ENCODE assay signal across 1 cellular context in genomic region chr1:26541816-26542711, GRCh38.
TF ChIP-seq lines count a peak whose summit lies in the region.

No MANE protein-coding gene starts in this region.

TF ChIP-seq in K562, 482 proteins besides CTCF, POLR2A, EP300 and RAD21 (continued from another document and continues in another):
- 0 out of 2 replicates have a peak, but pooled peaks have one; percentile 14 for TF ChIP-seq NR2C2 (CRISPR knock-in tag; IDR thresholded peaks at IDR 0.05)
- TF ChIP-seq NR2C2 (tag; IDR thresholded peaks at IDR 0.05) = 0 out of 2 replicates have a peak, but pooled peaks have one; percentile 36
- TF ChIP-seq JUND (IDR thresholded peaks at IDR 0.05; ENCODE audit: borderline replicate concordance, low read depth, low read length) = peak; percentile 46
- TF ChIP-seq JUND (tag; IDR thresholded peaks at IDR 0.05; ENCODE audit: borderline replicate concordance, low read depth, low read length) = peak; percentile 43; the same call in 1 of the 3 replicates
- peak; percentile 82 for TF ChIP-seq EGR1 (conservative IDR thresholded peaks at IDR 0.05)
- TF ChIP-seq ETV5 (CRISPR knock-in tag; IDR thresholded peaks at IDR 0.05; ENCODE audit: low read depth) = peak; percentile 83
- peak; percentile 79 to 93 for TF ChIP-seq ETV6 (IDR thresholded peaks at IDR 0.05; ENCODE audit: borderline replicate concordance in 1 of 2, low read depth in 2 of 2, low read length in 1 of 2)
- no peak for TF ChIP-seq ETV6 (CRISPR knock-in tag; IDR thresholded peaks at IDR 0.05; ENCODE audit: borderline replicate concordance)
- TF ChIP-seq E4F1 (CRISPR knock-in tag; IDR thresholded peaks at IDR 0.05; ENCODE audit: borderline replicate concordance) = no peak; the same call in 1 of the 2 replicates
- TF ChIP-seq ARID1B (IDR thresholded peaks at IDR 0.05) = peak; percentile 82
- TF ChIP-seq POLR2G (IDR thresholded peaks at IDR 0.05; ENCODE audit: low read depth, low read length) = peak; percentile 55
- TF ChIP-seq MCM7 (IDR thresholded peaks at IDR 0.05) = no peak
- TF ChIP-seq ZBTB12 (CRISPR knock-in tag; IDR thresholded peaks at IDR 0.05) = no peak
- 0 out of 4 replicates have a peak, but pooled peaks of 1 of the 2 experiments have one; percentile 21 for TF ChIP-seq TRIM24 (IDR thresholded peaks at IDR 0.05)
- TF ChIP-seq HCFC1 (IDR thresholded peaks at IDR 0.05; ENCODE audit: low read depth, low read length) = 0 out of 2 replicates have a peak, but pooled peaks have one; percentile 42
- no peak for TF ChIP-seq ELF4 (CRISPR knock-in tag; IDR thresholded peaks at IDR 0.05)
- no peak for TF ChIP-seq NFRKB (IDR thresholded peaks at IDR 0.05; ENCODE audit: low read depth)
- TF ChIP-seq ZNF76 (CRISPR knock-in tag; IDR thresholded peaks at IDR 0.05; ENCODE audit: borderline replicate concordance) = 0 out of 2 replicates have a peak, but pooled peaks have one; percentile 7
- no peak for TF ChIP-seq STAT5B (CRISPR knock-in tag; IDR thresholded peaks at IDR 0.05)
- 0 out of 2 replicates have a peak, but pooled peaks have one; percentile 45 for TF ChIP-seq KLF6 (CRISPR knock-in tag; IDR thresholded peaks at IDR 0.05; ENCODE audit: borderline replicate concordance)
- TF ChIP-seq CBX1 (IDR thresholded peaks at IDR 0.05; ENCODE audit: low read depth) = 0 out of 2 replicates have a peak, but pooled peaks have one; percentile 20
- TF ChIP-seq, protein P1, sequence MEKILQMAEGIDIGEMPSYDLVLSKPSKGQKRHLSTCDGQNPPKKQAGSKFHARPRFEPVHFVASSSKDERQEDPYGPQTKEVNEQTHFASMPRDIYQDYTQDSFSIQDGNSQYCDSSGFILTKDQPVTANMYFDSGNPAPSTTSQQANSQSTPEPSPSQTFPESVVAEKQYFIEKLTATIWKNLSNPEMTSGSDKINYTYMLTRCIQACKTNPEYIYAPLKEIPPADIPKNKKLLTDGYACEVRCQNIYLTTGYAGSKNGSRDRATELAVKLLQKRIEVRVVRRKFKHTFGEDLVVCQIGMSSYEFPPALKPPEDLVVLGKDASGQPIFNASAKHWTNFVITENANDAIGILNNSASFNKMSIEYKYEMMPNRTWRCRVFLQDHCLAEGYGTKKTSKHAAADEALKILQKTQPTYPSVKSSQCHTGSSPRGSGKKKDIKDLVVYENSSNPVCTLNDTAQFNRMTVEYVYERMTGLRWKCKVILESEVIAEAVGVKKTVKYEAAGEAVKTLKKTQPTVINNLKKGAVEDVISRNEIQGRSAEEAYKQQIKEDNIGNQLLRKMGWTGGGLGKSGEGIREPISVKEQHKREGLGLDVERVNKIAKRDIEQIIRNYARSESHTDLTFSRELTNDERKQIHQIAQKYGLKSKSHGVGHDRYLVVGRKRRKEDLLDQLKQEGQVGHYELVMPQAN (IDR thresholded peaks at IDR 0.05; ENCODE audit: borderline replicate concordance) = no peak
- TF ChIP-seq LEF1 (IDR thresholded peaks at IDR 0.05) = 0 out of 2 replicates have a peak, but pooled peaks have one; percentile 51
- peak; percentile 68; the same call in 1 of the 2 replicates for TF ChIP-seq ESRRA (IDR thresholded peaks at IDR 0.05; ENCODE audit: borderline replicate concordance, low read depth)
- TF ChIP-seq, protein P2, sequence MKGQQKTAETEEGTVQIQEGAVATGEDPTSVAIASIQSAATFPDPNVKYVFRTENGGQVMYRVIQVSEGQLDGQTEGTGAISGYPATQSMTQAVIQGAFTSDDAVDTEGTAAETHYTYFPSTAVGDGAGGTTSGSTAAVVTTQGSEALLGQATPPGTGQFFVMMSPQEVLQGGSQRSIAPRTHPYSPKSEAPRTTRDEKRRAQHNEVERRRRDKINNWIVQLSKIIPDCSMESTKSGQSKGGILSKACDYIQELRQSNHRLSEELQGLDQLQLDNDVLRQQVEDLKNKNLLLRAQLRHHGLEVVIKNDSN (CRISPR knock-in tag; IDR thresholded peaks at IDR 0.05) = 0 out of 2 replicates have a peak, but pooled peaks have one; percentile 31
- 0 out of 2 replicates have a peak, but pooled peaks have one; percentile 45 for TF ChIP-seq ZNF175 (CRISPR knock-in tag; IDR thresholded peaks at IDR 0.05; ENCODE audit: low read depth)
- TF ChIP-seq SMARCE1 (IDR thresholded peaks at IDR 0.05) = peak; percentile 95
- no peak for TF ChIP-seq ASH1L (IDR thresholded peaks at IDR 0.05; ENCODE audit: borderline replicate concordance, low read depth, partially characterized antibody)
- TF ChIP-seq HIVEP1 (CRISPR knock-in tag; IDR thresholded peaks at IDR 0.05) = no peak
- TF ChIP-seq, protein P3, sequence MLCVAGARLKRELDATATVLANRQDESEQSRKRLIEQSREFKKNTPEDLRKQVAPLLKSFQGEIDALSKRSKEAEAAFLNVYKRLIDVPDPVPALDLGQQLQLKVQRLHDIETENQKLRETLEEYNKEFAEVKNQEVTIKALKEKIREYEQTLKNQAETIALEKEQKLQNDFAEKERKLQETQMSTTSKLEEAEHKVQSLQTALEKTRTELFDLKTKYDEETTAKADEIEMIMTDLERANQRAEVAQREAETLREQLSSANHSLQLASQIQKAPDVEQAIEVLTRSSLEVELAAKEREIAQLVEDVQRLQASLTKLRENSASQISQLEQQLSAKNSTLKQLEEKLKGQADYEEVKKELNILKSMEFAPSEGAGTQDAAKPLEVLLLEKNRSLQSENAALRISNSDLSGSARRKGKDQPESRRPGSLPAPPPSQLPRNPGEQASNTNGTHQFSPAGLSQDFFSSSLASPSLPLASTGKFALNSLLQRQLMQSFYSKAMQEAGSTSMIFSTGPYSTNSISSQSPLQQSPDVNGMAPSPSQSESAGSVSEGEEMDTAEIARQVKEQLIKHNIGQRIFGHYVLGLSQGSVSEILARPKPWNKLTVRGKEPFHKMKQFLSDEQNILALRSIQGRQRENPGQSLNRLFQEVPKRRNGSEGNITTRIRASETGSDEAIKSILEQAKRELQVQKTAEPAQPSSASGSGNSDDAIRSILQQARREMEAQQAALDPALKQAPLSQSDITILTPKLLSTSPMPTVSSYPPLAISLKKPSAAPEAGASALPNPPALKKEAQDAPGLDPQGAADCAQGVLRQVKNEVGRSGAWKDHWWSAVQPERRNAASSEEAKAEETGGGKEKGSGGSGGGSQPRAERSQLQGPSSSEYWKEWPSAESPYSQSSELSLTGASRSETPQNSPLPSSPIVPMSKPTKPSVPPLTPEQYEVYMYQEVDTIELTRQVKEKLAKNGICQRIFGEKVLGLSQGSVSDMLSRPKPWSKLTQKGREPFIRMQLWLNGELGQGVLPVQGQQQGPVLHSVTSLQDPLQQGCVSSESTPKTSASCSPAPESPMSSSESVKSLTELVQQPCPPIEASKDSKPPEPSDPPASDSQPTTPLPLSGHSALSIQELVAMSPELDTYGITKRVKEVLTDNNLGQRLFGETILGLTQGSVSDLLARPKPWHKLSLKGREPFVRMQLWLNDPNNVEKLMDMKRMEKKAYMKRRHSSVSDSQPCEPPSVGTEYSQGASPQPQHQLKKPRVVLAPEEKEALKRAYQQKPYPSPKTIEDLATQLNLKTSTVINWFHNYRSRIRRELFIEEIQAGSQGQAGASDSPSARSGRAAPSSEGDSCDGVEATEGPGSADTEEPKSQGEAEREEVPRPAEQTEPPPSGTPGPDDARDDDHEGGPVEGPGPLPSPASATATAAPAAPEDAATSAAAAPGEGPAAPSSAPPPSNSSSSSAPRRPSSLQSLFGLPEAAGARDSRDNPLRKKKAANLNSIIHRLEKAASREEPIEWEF (CRISPR knock-in tag; IDR thresholded peaks at IDR 0.05) = 0 out of 2 replicates have a peak, but pooled peaks have one; percentile 47
- peak; percentile 45; the same call in 1 of the 2 replicates for TF ChIP-seq RNF2 (IDR thresholded peaks at IDR 0.05)
- TF ChIP-seq AFF1 (IDR thresholded peaks at IDR 0.05; ENCODE audit: low read depth in 1 of 2, partially characterized antibody in 2 of 2) = peak in 1 of 2 experiments; percentile 71
- TF ChIP-seq CTBP1 (IDR thresholded peaks at IDR 0.05; ENCODE audit: borderline replicate concordance) = peak; percentile 96
- TF ChIP-seq ZBTB11 (CRISPR knock-in tag; IDR thresholded peaks at IDR 0.05) = peak in 1 of 3 experiments; percentile 72; a peak in 2 of 6 replicates
- no peak for TF ChIP-seq ZNF431 (CRISPR knock-in tag; IDR thresholded peaks at IDR 0.05)
- no peak for TF ChIP-seq PYGO2 (tag; IDR thresholded peaks at IDR 0.05)
- peak in 1 of 2 experiments; percentile 56; a peak in 1 of 4 replicates for TF ChIP-seq ZNF639 (CRISPR knock-in tag; conservative IDR thresholded peaks at IDR 0.05 in 1 of 2, IDR thresholded peaks at IDR 0.05 in 1 of 2)
